In genomic region chr10:112456533-112456932, GRCh38 we compare ENCODE assay signal across 1 cellular context.
TF ChIP-seq lines count a peak whose summit lies in the region.

No MANE protein-coding gene starts in this region.

TF ChIP-seq in WTC11, 78 proteins besides CTCF, POLR2A, EP300 and RAD21 (continued from another document):
- TF ChIP-seq ZNF281 (CRISPR knock-in tag; IDR thresholded peaks at IDR 0.05) (no peak), ELF4 (CRISPR knock-in tag; IDR thresholded peaks at IDR 0.05; ENCODE audit: low read depth) (no peak), GTF2I (CRISPR knock-in tag; conservative IDR thresholded peaks at IDR 0.05) (no peak), TEAD1 (CRISPR knock-in tag; IDR thresholded peaks at IDR 0.05) (no peak), CREM (CRISPR knock-in tag; IDR thresholded peaks at IDR 0.05) (no peak), ZNF317 (CRISPR knock-in tag; IDR thresholded peaks at IDR 0.05; ENCODE audit: borderline replicate concordance, low read depth) (no peak)
